ENCODE assay signal across 8 cellular contexts in the genomic region with DNA sequence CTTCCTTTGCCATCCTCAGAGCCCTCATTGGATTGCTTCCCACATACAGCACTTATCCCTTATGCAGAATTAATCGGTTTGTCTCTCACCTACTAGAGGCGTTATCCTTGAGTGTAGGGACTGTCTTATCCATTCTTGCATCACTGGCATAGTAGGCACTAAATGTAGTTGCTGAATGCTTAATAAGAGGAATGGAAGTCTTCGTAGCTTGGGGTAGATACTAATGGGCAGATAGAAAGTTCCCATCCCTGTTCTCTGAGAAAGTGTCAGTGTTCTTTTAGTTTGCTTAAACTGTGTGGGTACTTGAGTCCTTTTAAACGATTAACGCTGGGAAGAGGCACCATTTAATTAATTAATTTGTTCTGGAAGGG. TPM values are rescaled to one million over a fixed set of nuclear protein-coding genes. Genes with fewer than 3 reads are reported as not detected.
DNase-seq lines count a peak whose midpoint lies in the region; ATAC-seq and TF ChIP-seq lines count a peak whose summit lies in the region.

No MANE protein-coding gene starts in this region.

- H3K27me3 Mint-ChIP-seq in central memory CD8-positive, alpha-beta T cell = no peaks in the 10 kb centered on the region
- no peaks in the 10 kb centered on the region for H3K27me3 Mint-ChIP-seq in neural crest cell (ENCODE audit: low read depth)

- peak overlapping the region in 4 of 11 experiments; percentile 94 to 99 (median 96); a peak in 3 of 22 replicates for H3K27ac ChIP-seq in BLaER1 treated with 17β-estradiol and CSF1 and Interleukin-3, amounts not matched to agents 10 nM and 100 nM

- H4K20me1 ChIP-seq in BLaER1 treated with 17β-estradiol and CSF1 and Interleukin-3, amounts not matched to agents 10 nM and 100 nM = peaks cover 0 to 33% (median 25%) of the 10 kb centered on the region in 11 experiments; a peak in 16 of 22 replicates

- H3K9me3 Mint-ChIP-seq in central memory CD8-positive, alpha-beta T cell = no peaks in the 10 kb centered on the region
- H3K9me3 Mint-ChIP-seq in neural crest cell = no peaks in the 10 kb centered on the region

- H3K9ac ChIP-seq in BLaER1 treated with 17β-estradiol and CSF1 and Interleukin-3, amounts not matched to agents 10 nM and 100 nM = peak overlapping the region in 4 of 11 experiments; percentile 95 to 98 (median 97); a peak in 4 of 22 replicates

- no peak for ATAC-seq in central memory CD8-positive, alpha-beta T cell (replicated peaks; ENCODE audit: extremely low read depth, poor library complexity, severe bottlenecking)

- H3K4me2 ChIP-seq in BLaER1 treated with 17β-estradiol and CSF1 and Interleukin-3, amounts not matched to agents 10 nM and 100 nM = peak overlapping the region; percentile 73 to 93 (median 86)

- no peak for TF ChIP-seq CTCF in neural crest cell (conservative IDR thresholded peaks at IDR 0.05)

- peak overlapping the region in 1 of 10 experiments; percentile 84; a peak in 1 of 20 replicates for H3K4me3 ChIP-seq in BLaER1 treated with 17β-estradiol and CSF1 and Interleukin-3, amounts not matched to agents 10 nM and 100 nM

- DNase-seq in M059J (ENCODE audit: low read depth) (peak; percentile 32), neural crest cell (ENCODE audit: low read depth, low spot score) (no peak), medulla oblongata (ENCODE audit: extremely low spot score) (no peak), AG08396 (ENCODE audit: low spot score) (no peak), NCI-H524 (lab: John Stamatoyannopoulos, UW) (no peak)
- DNase-seq in central memory CD8-positive, alpha-beta T cell (ENCODE audit: low spot score in 2 of 2) = no peak
- DNase-seq in activated CD4-positive, CD25-positive, alpha-beta regulatory T cell treated with anti-CD3 and anti-CD28 coated beads, Interleukin-2, amount 50 U/mL, for 72 hours = no peak

- peak overlapping the region; percentile 74 for H3K27ac Mint-ChIP-seq in central memory CD8-positive, alpha-beta T cell (ENCODE audit: low read depth)
- H3K27ac Mint-ChIP-seq in neural crest cell (ENCODE audit: unreplicated experiment) = no peak overlapping the region

- H3K4me1 ChIP-seq in BLaER1 treated with 17β-estradiol and CSF1 and Interleukin-3, amounts not matched to agents 10 nM and 100 nM = peaks cover 24 to 47% (median 32%) of the 10 kb centered on the region in 10 experiments

- peak overlapping the region; percentile 92 for H3K4me3 Mint-ChIP-seq in central memory CD8-positive, alpha-beta T cell
- H3K4me3 Mint-ChIP-seq in neural crest cell = peak overlapping the region; percentile 100

- 0 out of 22 replicates have a peak, but pooled peaks cover 0 to 5% (median 0%) of the 10 kb centered on the region in 11 experiments for H3K9me3 ChIP-seq in BLaER1 treated with 17β-estradiol and CSF1 and Interleukin-3, amounts not matched to agents 10 nM and 100 nM (replicated peaks in 1 of 11)

- peaks cover 45% of the 10 kb centered on the region for H3K36me3 Mint-ChIP-seq in central memory CD8-positive, alpha-beta T cell (ENCODE audit: insufficient read depth)
- H3K36me3 Mint-ChIP-seq in neural crest cell (ENCODE audit: low read depth) = no peaks in the 10 kb centered on the region

- H3K4me1 Mint-ChIP-seq in central memory CD8-positive, alpha-beta T cell = peaks cover 65% of the 10 kb centered on the region
- H3K4me1 Mint-ChIP-seq in neural crest cell = peaks cover 43% of the 10 kb centered on the region

- H3K27me3 ChIP-seq in BLaER1 treated with 17β-estradiol and CSF1 and Interleukin-3, amounts not matched to agents 10 nM and 100 nM = no peaks in the 10 kb centered on the region; a peak in 3 of 22 replicates

- H3K36me3 ChIP-seq in BLaER1 treated with 17β-estradiol and CSF1 and Interleukin-3, amounts not matched to agents 10 nM and 100 nM = no peaks in the 10 kb centered on the region

RNA-seq across cellular contexts. Expression of a gene that starts 1.4 kb away (rescaled TPM):
- total RNA-seq in M059J (2014; rRNA removed; shearing (Covaris generic)) = 187 and 201 TPM in 2 replicates
- 36.2 and 41.2 TPM in 2 replicates for total RNA-seq in neural crest cell
